Comparison of ENCODE assay signal across 17 cellular contexts in genomic region chr9:136223871-136224640, GRCh38. TPM values are rescaled to one million over a fixed set of nuclear protein-coding genes. Genes with fewer than 3 reads are reported as not detected.
DNase-seq lines count a peak whose midpoint lies in the region; ATAC-seq, FAIRE-seq and TF ChIP-seq lines count a peak whose summit lies in the region.
"Had no signal": no experiment of that assay in that cellular context is flagged by ENCODE, and none has a peak within 500 bp of the region (broad histone marks: within the 10 kb centered on the region; RNA-seq: fewer than 3 reads in every experiment).

No MANE protein-coding gene starts in this region.

- H3K9me2 ChIP-seq in OCI-LY1 (ENCODE audit: low read depth, low read length) = no peaks in the 10 kb centered on the region

- H3K4me3 ChIP-seq in left ventricle myocardium inferior (no peak overlapping the region), OCI-LY1 (ENCODE audit: low read depth, low read length, poor library complexity, severe bottlenecking) (peak overlapping the region; percentile 58), K562 (no peak overlapping the region)

- peak overlapping the region; percentile 68 for H3K27ac Mint-ChIP-seq in stimulated activated naive B cell treated with anti-CD40 and anti-IgM and Interleukin-4, amounts not matched to agents 10 μg/mL and 1 μg/mL and 100 μg/mL, for 72 hours
- H3K27ac Mint-ChIP-seq: CD8-positive, alpha-beta T cell had no signal

- in situ Hi-C loops in K562 (cut with MboI) = no loop called here

- WGBS in K562 (ENCODE audit: insufficient coverage, low coverage, missing lambda C conversion rate) = 94% methylated on average over 25 of the region's 30 CpGs

- H3K4me2 ChIP-seq in OCI-LY1 (ENCODE audit: low read length) (peak overlapping the region; percentile 76), K562 (ENCODE audit: insufficient read depth, low read length) (no peak overlapping the region)

- H3K4me3 Mint-ChIP-seq in stimulated activated naive B cell treated with anti-CD40 and anti-IgM and Interleukin-4, amounts not matched to agents 10 μg/mL and 1 μg/mL and 100 μg/mL, for 72 hours = no peak overlapping the region
- H3K4me3 Mint-ChIP-seq: CD8-positive, alpha-beta T cell had no signal

- intact Hi-C loops in Right ventricle myocardium inferior (cut with DNase I) = no loop called here
- intact Hi-C loops in left ventricle myocardium inferior (cut with micrococcal nuclease) = no loop called here
- intact Hi-C loops in K562 (cut with micrococcal nuclease) = no loop called here

- no peak overlapping the region for H3K27ac ChIP-seq in left ventricle myocardium inferior (replicated peaks)
- H3K27ac ChIP-seq in OCI-LY1 (ENCODE audit: low read depth, low read length, poor library complexity, severe bottlenecking) = peak overlapping the region; percentile 99
- no peak overlapping the region; the same call in 2 of the 3 replicates for H3K27ac ChIP-seq in K562 (ENCODE audit: extremely low read depth, low read depth, low read length)

- H3K4me1 Mint-ChIP-seq in stimulated activated naive B cell treated with anti-CD40 and anti-IgM and Interleukin-4, amounts not matched to agents 10 μg/mL and 1 μg/mL and 100 μg/mL, for 72 hours = peaks cover 37 to 67% of the 10 kb centered on the region in 2 donors

- no peaks in the 10 kb centered on the region for H3K9me3 Mint-ChIP-seq in stimulated activated naive B cell treated with anti-CD40 and anti-IgM and Interleukin-4, amounts not matched to agents 10 μg/mL and 1 μg/mL and 100 μg/mL, for 72 hours
- H3K9me3 Mint-ChIP-seq: CD8-positive, alpha-beta T cell had no signal

- no peak for TF ChIP-seq EP300 in K562 (IDR thresholded peaks at IDR 0.05; ENCODE audit: low read length)

- POLR2A ChIA-PET in K562 (lab: Yijun Ruan, JAX) = interaction anchor here (0.6 to 1.3 kb wide), 2 partner anchors 17 to 35 kb away, joined by 4 read pairs; no protein-coding TSS in a partner anchor

- H3K4me1 ChIP-seq in left ventricle myocardium inferior (no peaks in the 10 kb centered on the region), OCI-LY1 (ENCODE audit: insufficient read depth, low read length, severe bottlenecking) (peaks cover 83% of the 10 kb centered on the region), K562 (replicated peaks in 1 of 2; ENCODE audit: control insufficient read depth in 2 of 2, insufficient read depth in 2 of 2, low read length in 2 of 2) (peaks cover 14 to 53% of the 10 kb centered on the region in 2 experiments; a peak in 4 of 5 replicates)

- H3K27me3 ChIP-seq in left ventricle myocardium inferior (ENCODE audit: low read depth) = no peaks in the 10 kb centered on the region
- no peaks in the 10 kb centered on the region for H3K27me3 ChIP-seq in OCI-LY1 (ENCODE audit: insufficient read depth, low read length)
- H3K27me3 ChIP-seq in K562 (ENCODE audit: control insufficient read depth in 2 of 2, insufficient read depth in 2 of 2, low read length in 2 of 2) = no peaks in the 10 kb centered on the region

- no peak for TF ChIP-seq POLR2A in K562 (conservative IDR thresholded peaks at IDR 0.05)

- no peak for FAIRE-seq in K562 (lab: Jason Lieb, UNC)
- FAIRE-seq: A204.1, H54 had no signal

- peak overlapping the region; percentile 78 for H3K9ac ChIP-seq in OCI-LY1 (ENCODE audit: low read length)
- peak overlapping the region in 1 of 2 experiments; percentile 24; a peak in 1 of 4 replicates for H3K9ac ChIP-seq in K562 (ENCODE audit: insufficient read depth in 1 of 2, low read depth in 2 of 2, low read length in 2 of 2)

- peak; percentile 35 for DNase-seq in Right ventricle myocardium inferior (ENCODE audit: missing footprints)
- DNase-seq in left ventricle myocardium inferior = no peak
- no peak for DNase-seq in K562 (ENCODE audit: extremely low read depth in 1 of 4, low spot score in 3 of 4)
- no peak for DNase-seq in stimulated activated naive B cell treated with anti-CD40 and anti-IgM and Interleukin-4, amounts not matched to agents 10 μg/mL and 1 μg/mL and 100 μg/mL, for 72 hours
- DNase-seq in NCI-H69 (lab: John Stamatoyannopoulos, UW) = no peak
- no peak for DNase-seq in inferior parietal cortex (ENCODE audit: extremely low spot score)
- no peak for DNase-seq in stimulated activated naive CD4-positive, alpha-beta T cell (lab: John Stamatoyannopoulos, UW)
- DNase-seq: CD8-positive, alpha-beta T cell; NCI-H2029; NCI-H2227 treated with DMSO at 0.1 percent for 48 hours; NCI-H526; NK-92 treated with Interleukin-12 subunit alpha and Interleukin-12 subunit beta, amount 100 ng/mL, for 24 hours; PC-3 had no signal

- TF ChIP-seq RAD21 in K562 (CRISPR knock-in tag; conservative IDR thresholded peaks at IDR 0.05 in 1 of 2, IDR thresholded peaks at IDR 0.05 in 1 of 2) = no peak

- H4K20me1 ChIP-seq in OCI-LY1 (ENCODE audit: insufficient read depth, low read length) (no peaks in the 10 kb centered on the region), K562 (replicated peaks; ENCODE audit: control insufficient read depth, insufficient read depth, low read length) (peaks cover 24% of the 10 kb centered on the region)

- H3K36me3 Mint-ChIP-seq in stimulated activated naive B cell treated with anti-CD40 and anti-IgM and Interleukin-4, amounts not matched to agents 10 μg/mL and 1 μg/mL and 100 μg/mL, for 72 hours = peaks cover 47 to 71% of the 10 kb centered on the region in 2 donors

- ATAC-seq in Right ventricle myocardium inferior = no peak
- ATAC-seq in K562 = no peak
- no peak for ATAC-seq in stimulated activated naive B cell treated with anti-CD40 and anti-IgM and Interleukin-4, amounts not matched to agents 10 μg/mL and 1 μg/mL and 100 μg/mL, for 72 hours (replicated peaks)
- ATAC-seq: CD8-positive, alpha-beta T cell; PC-3 had no signal

- peaks cover 3% of the 10 kb centered on the region for H3K9me1 ChIP-seq in K562 (ENCODE audit: control insufficient read depth, insufficient read depth, low read length)

- no peak for TF ChIP-seq CTCF in left ventricle myocardium inferior (IDR thresholded peaks at IDR 0.05; ENCODE audit: borderline replicate concordance)
- TF ChIP-seq CTCF in OCI-LY1 (IDR thresholded peaks at IDR 0.05; ENCODE audit: low read length) = no peak
- no peak for TF ChIP-seq CTCF in K562 (IDR thresholded peaks at IDR 0.05 in 2 of 3, conservative IDR thresholded peaks at IDR 0.05 in 1 of 3; ENCODE audit: insufficient read depth in 2 of 3, low read depth in 1 of 3, low read length in 3 of 3)

- H3K9me3 ChIP-seq in left ventricle myocardium inferior (replicated peaks) = no peaks in the 10 kb centered on the region
- H3K9me3 ChIP-seq in OCI-LY1 (ENCODE audit: low read length) = no peaks in the 10 kb centered on the region
- H3K9me3 ChIP-seq in K562 (replicated peaks; ENCODE audit: control insufficient read depth, insufficient read depth, low read depth, low read length) = no peaks in the 10 kb centered on the region

- H3K36me3 ChIP-seq in left ventricle myocardium inferior = peaks cover 37% of the 10 kb centered on the region
- peaks cover 56% of the 10 kb centered on the region; the same call in 1 of the 2 replicates for H3K36me3 ChIP-seq in OCI-LY1 (ENCODE audit: insufficient read depth, low read length)
- peaks cover 69% of the 10 kb centered on the region for H3K36me3 ChIP-seq in K562 (ENCODE audit: control insufficient read depth, insufficient read depth, low read length)

- BruUV-seq in K562 (replicated peaks; lab: Mats Ljungman, UMichigan) = no TSS peak

- no peak overlapping the region for H2AFZ ChIP-seq in OCI-LY1 (ENCODE audit: low read length)
- no peak overlapping the region for H2AFZ ChIP-seq in K562 (ENCODE audit: low read depth, low read length)

- H3K27me3 Mint-ChIP-seq in stimulated activated naive B cell treated with anti-CD40 and anti-IgM and Interleukin-4, amounts not matched to agents 10 μg/mL and 1 μg/mL and 100 μg/mL, for 72 hours = no peaks in the 10 kb centered on the region

- CTCF ChIA-PET in K562 (lab: Yijun Ruan, JAX; ENCODE audit: low intra/inter-chr PET ratio) = no interaction called here

- no peaks in the 10 kb centered on the region; the same call in 1 of the 2 replicates for H3K79me2 ChIP-seq in OCI-LY1 (ENCODE audit: insufficient read depth, low read length)
- H3K79me2 ChIP-seq in K562 (ENCODE audit: control insufficient read depth, insufficient read depth, low read length) = peaks cover 27% of the 10 kb centered on the region; the same call in 2 of the 3 replicates

- peaks cover 7% of the 10 kb centered on the region; the same call in 1 of the 2 replicates for H3F3A ChIP-seq in OCI-LY1 (ENCODE audit: insufficient read depth, low read length)

RNA-seq across cellular contexts. Expression of gene LHX3, which starts 19.1 kb away (rescaled TPM):
- not detected for total RNA-seq in Right ventricle myocardium inferior
- total RNA-seq in left ventricle myocardium inferior = not detected
- 0.09 TPM in 1 of 2 replicates, not detected in the other for total RNA-seq in K562 (2011; cell fraction: chromatin; rRNA removed; ENCODE audit: low replicate concordance)
- total RNA-seq in K562 (2011; cell fraction: nucleolus; rRNA removed) = not detected in 2 replicates
- not detected in 2 replicates for total RNA-seq in K562 (2011; cell fraction: nucleoplasm; rRNA removed)
- total RNA-seq in K562 (2014; rRNA removed) = not detected in 2 replicates
- not detected in 2 replicates for total RNA-seq in K562 (2014; rRNA removed; fragmentation: Illumina TruSeq; extraction: Trizol)
- not detected in 2 replicates for total RNA-seq in K562 (2015; rRNA removed; fragmentation: Illumina TruSeq; extraction: Trizol)
- 0.09 TPM in 1 of 2 replicates, not detected in the other for total RNA-seq in K562 (2021)
- polyA plus RNA-seq in K562 (2011; rRNA removed) = not detected in 2 replicates
- polyA plus RNA-seq in K562 (2011; cell fraction: cytosol; rRNA removed) = not detected in 2 replicates
- 0.04 TPM in 1 of 2 replicates, not detected in the other for polyA plus RNA-seq in K562 (2011; cell fraction: nucleus; rRNA removed)
- 0.91 TPM in 1 of 2 replicates, not detected in the other for polyA plus RNA-seq in K562 (2012)
- polyA plus RNA-seq in K562 (2014; fragmentation: Illumina TruSeq; extraction: Trizol) = not detected in 2 replicates
- not detected for polyA plus RNA-seq in K562 (2014; fragmentation: Nextera tagmentation; extraction: Ambion mirVana)
- not detected in 2 replicates for polyA plus RNA-seq in K562 (2014; rRNA removed)
- not detected in 2 replicates for polyA minus RNA-seq in K562 (2011; rRNA and poly(A)+ RNA removed)
- polyA minus RNA-seq in K562 (2011; cell fraction: cytosol; rRNA and poly(A)+ RNA removed) = not detected in 2 replicates
- polyA minus RNA-seq in K562 (2011; cell fraction: nucleus; rRNA and poly(A)+ RNA removed) = not detected in 2 replicates
- total RNA-seq: LHCN-M2, PC-3 had no signal

RNA-seq across cellular contexts. Expression of gene QSOX2, which starts 21.6 kb away (rescaled TPM):
- 8.3 TPM for total RNA-seq in Right ventricle myocardium inferior
- total RNA-seq in left ventricle myocardium inferior = 8.0 TPM
- 50.6 and 63.4 TPM in 2 replicates for total RNA-seq in K562 (2011; cell fraction: chromatin; rRNA removed; ENCODE audit: low replicate concordance)
- total RNA-seq in K562 (2011; cell fraction: nucleolus; rRNA removed) = 45.7 and 46.1 TPM in 2 replicates
- 35.5 and 45.4 TPM in 2 replicates for total RNA-seq in K562 (2011; cell fraction: nucleoplasm; rRNA removed)
- 12.7 and 15.0 TPM in 2 replicates for total RNA-seq in K562 (2014; rRNA removed)
- total RNA-seq in K562 (2014; rRNA removed; fragmentation: Illumina TruSeq; extraction: Trizol) = 9.7 and 10.5 TPM in 2 replicates
- 11.7 and 12.2 TPM in 2 replicates for total RNA-seq in K562 (2015; rRNA removed; fragmentation: Illumina TruSeq; extraction: Trizol)
- total RNA-seq in K562 (2021) = 22.3 and 23.7 TPM in 2 replicates
- polyA plus RNA-seq in K562 (2011; rRNA removed) = 13.5 and 21.5 TPM in 2 replicates
- polyA plus RNA-seq in K562 (2011; cell fraction: cytosol; rRNA removed) = 7.9 and 11.0 TPM in 2 replicates
- polyA plus RNA-seq in K562 (2011; cell fraction: nucleus; rRNA removed) = 97.5 and 103 TPM in 2 replicates
- 14.6 and 32.6 TPM in 2 replicates for polyA plus RNA-seq in K562 (2012)
- 16.1 and 17.4 TPM in 2 replicates for polyA plus RNA-seq in K562 (2014; fragmentation: Illumina TruSeq; extraction: Trizol)
- under 1 TPM; 0.51 to 0.91 TPM for polyA plus RNA-seq in K562 (2014; fragmentation: Nextera tagmentation; extraction: Ambion mirVana)
- polyA plus RNA-seq in K562 (2014; rRNA removed) = 23.6 and 24.2 TPM in 2 replicates
- 9.3 and 10.2 TPM in 2 replicates for polyA minus RNA-seq in K562 (2011; rRNA and poly(A)+ RNA removed)
- 5.9 and 7.6 TPM in 2 replicates for polyA minus RNA-seq in K562 (2011; cell fraction: cytosol; rRNA and poly(A)+ RNA removed)
- 17.8 and 19.0 TPM in 2 replicates for polyA minus RNA-seq in K562 (2011; cell fraction: nucleus; rRNA and poly(A)+ RNA removed)
